In genomic region chr14:64708148-64709004, GRCh38 we compare ENCODE assay signal across 8 cellular contexts. TPM values are rescaled to one million over a fixed set of nuclear protein-coding genes. Genes with fewer than 3 reads are reported as not detected.
DNase-seq lines count a peak whose midpoint lies in the region; ATAC-seq, FAIRE-seq and TF ChIP-seq lines count a peak whose summit lies in the region.

No MANE protein-coding gene starts in this region.

- ATAC-seq in GM18498 (IDR thresholded peaks at IDR 0.05; ENCODE audit: unreplicated experiment), result no peak
- no peak for ATAC-seq in HG02798 (IDR thresholded peaks at IDR 0.05; ENCODE audit: poor library complexity, unreplicated experiment)

- H3K4me3 ChIP-seq in effector memory CD4-positive, alpha-beta T cell (ENCODE audit: insufficient read depth, low read depth, low read length, poor library complexity, severe bottlenecking), result peak overlapping the region; percentile 29
- peak overlapping the region; percentile 27 for H3K4me3 ChIP-seq in mononuclear cell (ENCODE audit: low read length)

- H3K27me3 ChIP-seq in effector memory CD4-positive, alpha-beta T cell (replicated peaks; ENCODE audit: control insufficient read depth, insufficient read depth, low read length, poor library complexity, severe bottlenecking), result no peaks in the 10 kb centered on the region
- peaks cover 6% of the 10 kb centered on the region for H3K27me3 ChIP-seq in mononuclear cell (ENCODE audit: insufficient read depth, low read length)

- no peak for TF ChIP-seq POLR2A in H54 (IDR thresholded peaks at IDR 0.05; ENCODE audit: low read depth, low read length)

- no peaks in the 10 kb centered on the region for H3K36me3 ChIP-seq in effector memory CD4-positive, alpha-beta T cell (ENCODE audit: control insufficient read depth, insufficient read depth, low read length)

- DNase-seq in H54 (ENCODE audit: insufficient read length, low spot score) (peak; percentile 54), SIG-M5 treated with dmso at 0.1 percent for 504 hours (lab: John Stamatoyannopoulos, UW; ENCODE audit: unreplicated experiment) (peak; percentile 90), amniotic stem cell (lab: John Stamatoyannopoulos, UW) (no peak), frontal cortex (ENCODE audit: low spot score in 2 of 2) (no peak)
- peak in 2 of 3 donors; percentile 26 to 38 for DNase-seq in effector memory CD4-positive, alpha-beta T cell

- FAIRE-seq in H54 (lab: Jason Lieb, UNC) (no peak), frontal cortex (lab: Jason Lieb, UNC) (no peak)

- H3K9me3 ChIP-seq in effector memory CD4-positive, alpha-beta T cell (ENCODE audit: control insufficient read depth, low read length), result no peaks in the 10 kb centered on the region
- H3K9me3 ChIP-seq in mononuclear cell (ENCODE audit: low read depth, low read length), result peaks cover 2% of the 10 kb centered on the region

- peak overlapping the region; percentile 90 for H3K27ac ChIP-seq in effector memory CD4-positive, alpha-beta T cell (ENCODE audit: insufficient read depth, low read length, poor library complexity, severe bottlenecking)

- peaks cover 60% of the 10 kb centered on the region for H3K4me1 ChIP-seq in effector memory CD4-positive, alpha-beta T cell (ENCODE audit: control insufficient read depth, insufficient read depth, low read length, poor library complexity, severe bottlenecking)
- peaks cover 82% of the 10 kb centered on the region for H3K4me1 ChIP-seq in mononuclear cell (ENCODE audit: insufficient read depth, low read length)

RNA-seq across cellular contexts. Expression of gene PLEKHG3, which starts 4.2 kb away (rescaled TPM):
- total RNA-seq in mononuclear cell (6.7 TPM), frontal cortex (7.3 TPM)

Comparison
In these comparisons a context has a peak if more than half of its experiments do, and no peak if none do; other contexts are left out.
1. DNase-seq: peak in H54 (single experiment), SIG-M5 treated with dmso at 0.1 percent for 504 hours (single experiment) and effector memory CD4-positive, alpha-beta T cell (2 of 3); none in amniotic stem cell (single experiment) and frontal cortex (0 of 2).